Comparison of ENCODE assay signal across 24 cellular contexts in the genomic region with DNA sequence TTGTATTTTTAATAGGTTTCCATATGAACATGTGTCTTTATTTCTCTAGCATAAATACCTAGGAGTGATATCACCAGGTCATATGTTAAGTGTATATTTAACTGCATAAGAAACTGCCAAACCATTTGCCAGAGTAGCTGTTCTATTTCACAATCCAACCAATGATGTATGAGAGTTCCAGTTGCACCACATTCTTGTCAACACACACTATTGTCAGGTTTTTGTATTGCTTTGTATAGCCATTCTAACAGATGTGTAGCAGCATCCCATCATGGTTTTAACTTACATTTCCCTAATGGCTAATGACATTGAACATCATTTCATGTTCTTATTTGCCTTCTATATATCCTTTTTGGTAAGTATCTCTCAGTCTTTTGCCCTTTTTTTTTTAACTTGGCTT. TPM values are rescaled to one million over a fixed set of nuclear protein-coding genes. Genes with fewer than 3 reads are reported as not detected.
"Had no signal": no experiment of that assay in that cellular context is flagged by ENCODE, and none has a peak within 500 bp of the region (broad histone marks: within the 10 kb centered on the region; RNA-seq: fewer than 3 reads in every experiment).

No MANE protein-coding gene starts in this region.

- H3K79me2 ChIP-seq: hepatocyte had no signal

- H3K36me3 Mint-ChIP-seq: mesothelial cell of epicardium had no signal

- H3K4me2 ChIP-seq: hepatocyte had no signal

- H2AFZ ChIP-seq: hepatocyte had no signal

- H3K27me3 ChIP-seq: dorsolateral prefrontal cortex, esophagus muscularis mucosa, foreskin keratinocyte, gastroesophageal sphincter, heart left ventricle, left lung had no signal

- ATAC-seq: foreskin keratinocyte, gastroesophageal sphincter, heart left ventricle, left cardiac atrium, left lung, left ventricle myocardium superior, lower lobe of right lung, mucosa of descending colon had no signal

- FAIRE-seq: colon, endothelial cell of umbilical vein, frontal cortex, islet of Langerhans, keratinocyte had no signal

- H3K36me3 ChIP-seq: lower lobe of right lung had no signal

- H3K4me3 Mint-ChIP-seq: mesothelial cell of epicardium, naive B cell had no signal

- H3K27ac Mint-ChIP-seq: mesothelial cell of epicardium, naive B cell had no signal

- H3K9me3 ChIP-seq: lower lobe of right lung, mucosa of descending colon had no signal

- H3K27me3 Mint-ChIP-seq: naive B cell had no signal

- H3K4me3 ChIP-seq: coronary artery, dorsolateral prefrontal cortex, esophagus muscularis mucosa, gastroesophageal sphincter, heart left ventricle, hepatocyte, left lung, lower lobe of right lung, mucosa of descending colon had no signal

- DNase-seq: dermis blood vessel endothelial cell; dorsolateral prefrontal cortex; effector CD4-positive, alpha-beta T cell; effector memory CD4-positive, alpha-beta T cell; foreskin keratinocyte; heart left ventricle; hypothalamus; left cardiac atrium; left lung; left ventricle myocardium superior; lower lobe of right lung; mesenchymal stem cell; mucosa of descending colon; naive B cell had no signal

- H3K27ac ChIP-seq: coronary artery, dorsolateral prefrontal cortex, esophagus muscularis mucosa, foreskin keratinocyte, gastroesophageal sphincter, heart left ventricle, hepatocyte, left lung, lower lobe of right lung had no signal

- H3K4me1 ChIP-seq: esophagus muscularis mucosa, foreskin keratinocyte, gastroesophageal sphincter, heart left ventricle, left lung, lower lobe of right lung had no signal

RNA-seq across cellular contexts. Expression of a gene that starts 4.1 kb away (rescaled TPM):
- total RNA-seq: hepatocyte, mesothelial cell of epicardium had no signal
- polyA plus RNA-seq: hepatocyte had no signal

RNA-seq across cellular contexts. Expression of a gene that starts 37.8 kb away (rescaled TPM):
- total RNA-seq: hepatocyte, mesothelial cell of epicardium had no signal
- polyA plus RNA-seq: hepatocyte had no signal
